9 cellular contexts compared by ENCODE assay signal in the genomic region with DNA sequence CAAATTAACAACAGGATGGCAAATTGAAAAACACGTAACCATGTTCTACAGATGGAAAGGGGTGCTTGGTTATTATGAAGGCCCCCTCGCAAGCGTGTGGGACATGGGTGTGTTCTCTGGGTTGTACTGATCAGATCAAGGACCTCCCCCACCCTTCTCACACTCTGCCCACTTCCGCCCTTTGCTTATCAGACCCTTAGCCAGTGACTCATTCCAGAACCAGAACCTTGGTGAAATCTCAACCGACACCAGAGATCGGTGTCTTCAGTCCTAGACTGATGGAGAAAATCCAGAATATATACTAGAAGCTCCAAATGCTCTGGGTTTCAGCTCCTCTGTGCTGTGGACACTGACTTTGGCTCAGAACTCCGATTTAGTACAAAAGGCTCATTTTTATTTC.
DNase-seq lines count a peak whose midpoint lies in the region; ATAC-seq and TF ChIP-seq lines count a peak whose summit lies in the region.
"Had no signal": no experiment of that assay in that cellular context is flagged by ENCODE, and none has a peak within 500 bp of the region (broad histone marks: within the 10 kb centered on the region; RNA-seq: fewer than 3 reads in every experiment).

No MANE protein-coding gene starts in this region.

- H3K4me1 ChIP-seq in right atrium auricular region = no peaks in the 10 kb centered on the region

- H3K36me3 ChIP-seq in right atrium auricular region = no peaks in the 10 kb centered on the region
- H3K36me3 ChIP-seq: thoracic aorta had no signal

- peak; percentile 50 for ATAC-seq in GM21360 (IDR thresholded peaks at IDR 0.05; ENCODE audit: unreplicated experiment)
- ATAC-seq in HG03354 (IDR thresholded peaks at IDR 0.05; ENCODE audit: poor library complexity, severe bottlenecking, unreplicated experiment) = peak; percentile 59
- ATAC-seq in activated T-helper 17 cell treated with anti-CD3 and anti-CD28 coated beads, Interleukin-2, amount 50 U/mL, for 72 hours (replicated peaks) = peak; percentile 92
- ATAC-seq in HG03097 (IDR thresholded peaks at IDR 0.05; ENCODE audit: low FRiP score, unreplicated experiment) = no peak

- TF ChIP-seq POLR2A in GM15510 (IDR thresholded peaks at IDR 0.05; ENCODE audit: borderline replicate concordance, extremely low read depth, insufficient read length) = peak; percentile 30

- no peaks in the 10 kb centered on the region for H3K27me3 Mint-ChIP-seq in activated T-helper 17 cell treated with anti-CD3 and anti-CD28 coated beads, Interleukin-2, amount 50 U/mL, for 72 hours

- H3K4me1 Mint-ChIP-seq in activated T-helper 17 cell treated with anti-CD3 and anti-CD28 coated beads, Interleukin-2, amount 50 U/mL, for 72 hours = peaks cover 12% of the 10 kb centered on the region

- H3K9me3 Mint-ChIP-seq in activated T-helper 17 cell treated with anti-CD3 and anti-CD28 coated beads, Interleukin-2, amount 50 U/mL, for 72 hours = no peaks in the 10 kb centered on the region

- H3K27ac ChIP-seq in right atrium auricular region = no peak overlapping the region
- H3K27ac ChIP-seq: thoracic aorta had no signal

- peaks cover 58% of the 10 kb centered on the region for H3K36me3 Mint-ChIP-seq in activated T-helper 17 cell treated with anti-CD3 and anti-CD28 coated beads, Interleukin-2, amount 50 U/mL, for 72 hours (ENCODE audit: low read depth)

- peak overlapping the region; percentile 53 for H3K4me3 Mint-ChIP-seq in activated T-helper 17 cell treated with anti-CD3 and anti-CD28 coated beads, Interleukin-2, amount 50 U/mL, for 72 hours

- peak overlapping the region; percentile 46 for H3K27ac Mint-ChIP-seq in activated T-helper 17 cell treated with anti-CD3 and anti-CD28 coated beads, Interleukin-2, amount 50 U/mL, for 72 hours

- no peaks in the 10 kb centered on the region for H3K9me3 ChIP-seq in right atrium auricular region
- H3K9me3 ChIP-seq: thoracic aorta had no signal

- no peak overlapping the region for H3K4me3 ChIP-seq in right atrium auricular region
- H3K4me3 ChIP-seq: thoracic aorta had no signal

- no peak for TF ChIP-seq CTCF in right atrium auricular region (IDR thresholded peaks at IDR 0.05)

- H3K27me3 ChIP-seq in right atrium auricular region = no peaks in the 10 kb centered on the region

- DNase-seq in DMS153 (lab: John Stamatoyannopoulos, UW) (no peak), HPDE6-E6E7 (ENCODE audit: extremely low spot score) (no peak), right atrium auricular region (ENCODE audit: low spot score) (no peak)
